ENCODE assay signal across 11 cellular contexts in the genomic region with DNA sequence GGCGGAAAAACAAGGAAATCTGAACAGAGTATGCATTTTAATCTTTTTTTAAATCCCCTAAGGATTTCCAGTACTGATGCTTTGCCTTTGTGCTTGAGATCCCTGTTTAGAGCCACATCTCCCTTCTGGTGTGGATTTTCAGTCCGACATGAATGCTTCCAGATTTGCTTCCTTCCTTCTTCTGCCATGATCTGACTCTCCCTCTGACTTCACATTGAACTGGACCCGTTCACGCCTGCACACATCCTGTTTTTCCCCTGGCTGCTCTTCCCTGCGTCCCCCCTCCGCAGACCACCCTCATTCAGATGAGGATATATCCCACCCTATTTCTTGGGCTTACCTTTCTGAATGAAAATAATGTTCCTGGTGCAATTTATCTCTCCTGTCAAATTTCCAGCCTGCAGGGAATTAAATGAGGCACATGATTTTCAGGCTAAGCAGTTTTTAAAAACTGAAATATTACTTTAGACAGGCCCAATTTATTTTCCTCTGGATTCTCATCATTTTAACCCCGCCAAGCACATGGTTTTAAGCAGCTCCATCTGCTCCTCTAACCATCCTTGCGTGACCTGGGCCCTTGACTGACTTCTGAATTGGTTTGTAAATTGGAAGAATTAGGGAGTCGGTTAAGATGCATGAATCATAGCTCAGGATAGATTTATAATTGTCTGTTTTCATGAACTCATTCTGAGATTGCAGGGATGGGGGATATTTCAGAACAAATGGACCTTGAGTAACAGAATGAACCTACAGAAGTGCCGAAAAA. TPM values are rescaled to one million over a fixed set of nuclear protein-coding genes. Genes with fewer than 3 reads are reported as not detected.
DNase-seq lines count a peak whose midpoint lies in the region; ATAC-seq and TF ChIP-seq lines count a peak whose summit lies in the region.
"Had no signal": no experiment of that assay in that cellular context is flagged by ENCODE, and none has a peak within 500 bp of the region (broad histone marks: within the 10 kb centered on the region; RNA-seq: fewer than 3 reads in every experiment).

No MANE protein-coding gene starts in this region.

- TF ChIP-seq EP300 in tibial nerve (IDR thresholded peaks at IDR 0.05), result no peak

- 50 to 53% methylated on average over 10 of the region's 10 CpGs for WGBS in tibial nerve, 2 donors

- DNase-seq in EL, result peak; percentile 53
- peak; percentile 95 for DNase-seq in NCI-H446 treated with DMSO at 0.1 percent for 48 hours (lab: John Stamatoyannopoulos, UW)
- DNase-seq in ecto neural progenitor cell (ENCODE audit: low spot score), result peak; percentile 13
- peak; percentile 35 for DNase-seq in renal cortical epithelial cell (ENCODE audit: low read depth)
- DNase-seq in amygdala (lab: John Stamatoyannopoulos, UW), result no peak
- DNase-seq in tibial nerve (ENCODE audit: low spot score in 2 of 2), result no peak
- DNase-seq: anterior cingulate cortex, ovary, T-helper 9 cell had no signal

- no peak for TF ChIP-seq CTCF in tibial nerve (IDR thresholded peaks at IDR 0.05)

- peaks cover 0 to 31% (median 3%) of the 10 kb centered on the region in 4 donors for H3K4me1 ChIP-seq in tibial nerve

- no peak for TF ChIP-seq POLR2A in tibial nerve (IDR thresholded peaks at IDR 0.05)

- H3K27ac ChIP-seq in tibial nerve, result peak overlapping the region in 2 of 4 donors; percentile 31 to 42
- H3K27ac ChIP-seq: ovary had no signal

- no peaks in the 10 kb centered on the region for H3K27me3 ChIP-seq in tibial nerve
- H3K27me3 ChIP-seq: ovary had no signal

- ATAC-seq in GM21390 (IDR thresholded peaks at IDR 0.05; ENCODE audit: unreplicated experiment), result no peak
- no peak for ATAC-seq in HG03280 (IDR thresholded peaks at IDR 0.05; ENCODE audit: unreplicated experiment)

- no peaks in the 10 kb centered on the region for H3K36me3 ChIP-seq in tibial nerve
- H3K36me3 ChIP-seq: ovary had no signal

- H3K4me3 ChIP-seq in tibial nerve, result no peak overlapping the region
- H3K4me3 ChIP-seq: ovary had no signal

- no peaks in the 10 kb centered on the region for H3K9me3 ChIP-seq in tibial nerve
- H3K9me3 ChIP-seq: ovary had no signal

RNA-seq across cellular contexts. Expression of a gene that starts 59.2 kb away (rescaled TPM):
- total RNA-seq in renal cortical epithelial cell (1.7 and 12.6 TPM in 2 replicates), tibial nerve (10 to 100 TPM; 42.9 to 85.9 (median 54.8) TPM)

Comparison
In these comparisons a context has a peak if more than half of its experiments do, and no peak if none do; other contexts are left out.
1. DNase-seq: peak in EL (single experiment), NCI-H446 treated with DMSO at 0.1 percent for 48 hours (single experiment), ecto neural progenitor cell (single experiment) and renal cortical epithelial cell (single experiment); none in amygdala (0 of 56) and tibial nerve (0 of 2).